13 cellular contexts compared by ENCODE assay signal in genomic region chr7:139423091-139423490, GRCh38.
"Had no signal": no experiment of that assay in that cellular context is flagged by ENCODE, and none has a peak within 500 bp of the region (broad histone marks: within the 10 kb centered on the region; RNA-seq: fewer than 3 reads in every experiment).

No MANE protein-coding gene starts in this region.

- H3K27me3 Mint-ChIP-seq: brain; naive B cell; stimulated activated naive CD8-positive, alpha-beta T cell treated with anti-CD3 and anti-CD28 coated beads, Interleukin-15, Interleukin-2, amounts not matched to agents 100 ng/mL and 50 ng/mL, for 24 hours had no signal

- H3K27ac Mint-ChIP-seq: stimulated activated naive CD8-positive, alpha-beta T cell treated with anti-CD3 and anti-CD28 coated beads, Interleukin-15, Interleukin-2, amounts not matched to agents 100 ng/mL and 50 ng/mL, for 24 hours had no signal

- H3K4me3 ChIP-seq: heart left ventricle, prostate gland, thyroid gland had no signal

- DNase-seq: activated CD4-positive, alpha-beta T cell treated with anti-CD3 and anti-CD28 coated beads, Interleukin-2, amount 50 U/mL, for 1 hour; activated naive CD4-positive, alpha-beta T cell treated with anti-CD3 and anti-CD28 coated beads, Interleukin-2, amount 50 U/mL, for 16 hours; activated T-cell treated with anti-CD3 and anti-CD28 coated beads for 4 hours; amniotic stem cell; foreskin keratinocyte; heart left ventricle; naive B cell; stimulated activated CD4-positive, alpha-beta T cell treated with anti-CD3 and anti-CD28 coated beads, Interleukin-4, amount 100 ng/mL, for 1 hour; stimulated activated CD8-positive, alpha-beta memory T cell treated with anti-CD3 and anti-CD28 coated beads, Interleukin-4, amount 100 ng/mL, for 48 hours; thyroid gland had no signal

- H3K9me3 Mint-ChIP-seq: brain; naive B cell; stimulated activated naive CD8-positive, alpha-beta T cell treated with anti-CD3 and anti-CD28 coated beads, Interleukin-15, Interleukin-2, amounts not matched to agents 100 ng/mL and 50 ng/mL, for 24 hours had no signal

- H3K4me3 Mint-ChIP-seq: brain; naive B cell; stimulated activated naive CD8-positive, alpha-beta T cell treated with anti-CD3 and anti-CD28 coated beads, Interleukin-15, Interleukin-2, amounts not matched to agents 100 ng/mL and 50 ng/mL, for 24 hours had no signal

- H3K27me3 ChIP-seq: foreskin keratinocyte, heart left ventricle, thyroid gland had no signal

- H3K27ac ChIP-seq: foreskin keratinocyte, prostate gland had no signal

- H3K4me1 Mint-ChIP-seq: brain had no signal
